Comparison of ENCODE assay signal across 18 cellular contexts in genomic region chr14:102505775-102506598, GRCh38.
"Had no signal": no experiment of that assay in that cellular context is flagged by ENCODE, and none has a peak within 500 bp of the region (broad histone marks: within the 10 kb centered on the region; RNA-seq: fewer than 3 reads in every experiment).

No MANE protein-coding gene starts in this region.

- ATAC-seq: activated CD4-positive, CD25-positive, alpha-beta regulatory T cell treated with anti-CD3 and anti-CD28 coated beads, Interleukin-2, amount 50 U/mL, for 24 hours; activated T-helper 17 cell treated with anti-CD3 and anti-CD28 coated beads, Interleukin-2, amount 50 U/mL, for 72 hours; gastroesophageal sphincter; left lung; naive thymus-derived CD8-positive, alpha-beta T cell; sciatic nerve had no signal

- H3K27me3 ChIP-seq: brain microvascular endothelial cell, gastroesophageal sphincter, left lung, tibial nerve, vagina had no signal

- DNase-seq: activated naive CD4-positive, alpha-beta T cell treated with Interleukin-2 at 50 U/mL for 16 hours; anterior cingulate cortex; brain microvascular endothelial cell; cerebellar nuclear complex; dermis blood vessel endothelial cell; endodermal cell; islet precursor cell; left lung; naive thymus-derived CD8-positive, alpha-beta T cell; occipital lobe; stimulated activated CD4-positive, alpha-beta T cell treated with anti-CD3 and anti-CD28 coated beads, Interleukin-2, amount 100 ng/mL, for 24 hours had no signal

- H3K36me3 ChIP-seq: brain microvascular endothelial cell, prostate gland, vagina had no signal

- H3K27ac ChIP-seq: brain microvascular endothelial cell, left lung, prostate gland, vagina had no signal

- H3K4me3 ChIP-seq: gastroesophageal sphincter, left lung, prostate gland, tibial nerve, vagina had no signal

- H3K9me3 ChIP-seq: gastroesophageal sphincter, left lung, prostate gland, tibial nerve, vagina had no signal
